Comparison of ENCODE assay signal across 18 cellular contexts in genomic region chr1:5748286-5749225, GRCh38.
"Had no signal": no experiment of that assay in that cellular context is flagged by ENCODE, and none has a peak within 500 bp of the region (broad histone marks: within the 10 kb centered on the region; RNA-seq: fewer than 3 reads in every experiment).

No MANE protein-coding gene starts in this region.

- H3K27ac ChIP-seq: ascending aorta, breast epithelium, esophagus muscularis mucosa, gastroesophageal sphincter, heart left ventricle, left ventricle myocardium inferior, SK-N-MC, thoracic aorta had no signal

- FAIRE-seq: endothelial cell of umbilical vein, TTC549 had no signal

- H3K4me2 ChIP-seq: smooth muscle cell had no signal

- H3K36me3 ChIP-seq: ascending aorta, breast epithelium, esophagus muscularis mucosa, gastroesophageal sphincter, heart left ventricle, left ventricle myocardium inferior, thoracic aorta had no signal

- DNase-seq: activated CD4-positive, alpha-beta T cell treated with anti-CD3 and anti-CD28 coated beads, Interleukin-2, amount 50 U/mL, for 48 hours; activated naive CD4-positive, alpha-beta T cell treated with Interleukin-2 at 50 U/mL for 16 hours; cerebellar nuclear complex; effector CD8-positive, alpha-beta T cell; left ventricle myocardium inferior; mucosa of descending colon; naive B cell; stimulated activated CD4-positive, alpha-beta T cell treated with anti-CD3 and anti-CD28 coated beads, Interleukin-4, amount 100 ng/mL, for 4 hours had no signal

- H3K4me1 ChIP-seq: ascending aorta, breast epithelium had no signal

- H3K9me3 ChIP-seq: ascending aorta, breast epithelium, esophagus muscularis mucosa, gastroesophageal sphincter, heart left ventricle, left ventricle myocardium inferior, mucosa of descending colon, thoracic aorta had no signal

- H3K4me3 ChIP-seq: ascending aorta, breast epithelium, esophagus muscularis mucosa, gastroesophageal sphincter, heart left ventricle, left ventricle myocardium inferior, mucosa of descending colon, SK-N-MC, smooth muscle cell, thoracic aorta had no signal

- H3K27me3 ChIP-seq: ascending aorta had no signal
